23 cellular contexts compared by ENCODE assay signal in genomic region chr3:98695816-98696215, GRCh38.
DNase-seq lines count a peak whose midpoint lies in the region; ATAC-seq, FAIRE-seq and TF ChIP-seq lines count a peak whose summit lies in the region.
"Had no signal": no experiment of that assay in that cellular context is flagged by ENCODE, and none has a peak within 500 bp of the region (broad histone marks: within the 10 kb centered on the region; RNA-seq: fewer than 3 reads in every experiment).

No MANE protein-coding gene starts in this region.

- TF ChIP-seq RAD21 in A549 (conservative IDR thresholded peaks at IDR 0.05 in 1 of 2, IDR thresholded peaks at IDR 0.05 in 1 of 2): no peak

- TF ChIP-seq EP300 in A549 (IDR thresholded peaks at IDR 0.05): no peak

- FAIRE-seq in A549 (lab: Jason Lieb, UNC) (no peak), HTR-8/SVneo (lab: Jason Lieb, UNC) (no peak), keratinocyte (lab: Jason Lieb, UNC) (no peak)
- FAIRE-seq: A204.1, H1 had no signal

- H3K9me3 ChIP-seq in A549 (no peaks in the 10 kb centered on the region), keratinocyte (ENCODE audit: control insufficient read depth, low read depth, low read length) (no peaks in the 10 kb centered on the region)
- H3K9me3 ChIP-seq: BE2C, gastroesophageal sphincter, MG63, tibial artery had no signal

- H3K79me2 ChIP-seq in keratinocyte (ENCODE audit: control insufficient read depth, insufficient read depth, low read length): no peaks in the 10 kb centered on the region

- POLR2A ChIA-PET in A549 (lab: Yijun Ruan, JAX): no interaction called here

- H3K27ac ChIP-seq in A549 (no peak overlapping the region), keratinocyte (ENCODE audit: control insufficient read depth, insufficient read depth, low read length) (no peak overlapping the region)
- H3K27ac ChIP-seq: gastroesophageal sphincter, tibial artery had no signal

- H2AFZ ChIP-seq in keratinocyte (ENCODE audit: control insufficient read depth, low read length): peak overlapping the region; percentile 23

- TF ChIP-seq POLR2A in A549 (IDR thresholded peaks at IDR 0.05; ENCODE audit: low read length): no peak

- dilution Hi-C loops in keratinocyte (cut with MboI; ENCODE audit: extremely low pct_ligation_motif_present, low sequenced_read_pairs): no loop called here

- no peaks in the 10 kb centered on the region for H4K20me1 ChIP-seq in keratinocyte (ENCODE audit: control insufficient read depth, extremely low read depth, insufficient read depth, low read length)

- TF ChIP-seq CTCF in A549 (IDR thresholded peaks at IDR 0.05): no peak
- TF ChIP-seq CTCF in cardiac fibroblast (IDR thresholded peaks at IDR 0.05; ENCODE audit: low read depth, low read length): no peak
- no peak for TF ChIP-seq CTCF in keratinocyte (optimal IDR thresholded peaks at IDR 0.05 in 1 of 3, IDR thresholded peaks at IDR 0.05 in 1 of 3, conservative IDR thresholded peaks at IDR 0.05 in 1 of 3; ENCODE audit: extremely low read depth in 1 of 3, insufficient read depth in 2 of 3, low read length in 3 of 3)

- no peak for ATAC-seq in A549
- ATAC-seq: gastroesophageal sphincter had no signal

- no peaks in the 10 kb centered on the region for H3K27me3 ChIP-seq in keratinocyte (ENCODE audit: control insufficient read depth, extremely low read depth, insufficient read depth, low read length)
- H3K27me3 ChIP-seq: BE2C, gastroesophageal sphincter, MG63, tibial artery had no signal

- peak overlapping the region; percentile 29; the same call in 1 of the 3 replicates for H3K4me2 ChIP-seq in A549
- H3K4me2 ChIP-seq in keratinocyte (ENCODE audit: control insufficient read depth, extremely low read depth, insufficient read depth, low read depth, low read length): peak overlapping the region; percentile 37

- no peaks in the 10 kb centered on the region for H3K36me3 ChIP-seq in keratinocyte (ENCODE audit: control insufficient read depth in 2 of 2, extremely low read depth in 1 of 2, insufficient read depth in 2 of 2, low read length in 2 of 2)
- H3K36me3 ChIP-seq: BE2C, gastroesophageal sphincter, MG63, tibial artery had no signal

- H3K9ac ChIP-seq in keratinocyte (ENCODE audit: control insufficient read depth, extremely low read depth, insufficient read depth, low read length): no peak overlapping the region

- DNase-seq in A549 (ENCODE audit: low read depth in 1 of 2, low spot score in 1 of 2) (no peak), HTR-8/SVneo (ENCODE audit: insufficient read length, low spot score) (peak; percentile 22), cardiac fibroblast (ENCODE audit: low read depth in 2 of 2) (peak; percentile 40 to 74), keratinocyte (ENCODE audit: low read depth, low spot score) (no peak), NCI-H69 (lab: John Stamatoyannopoulos, UW) (no peak), NCI-H2081 (lab: John Stamatoyannopoulos, UW) (no peak), C1 segment of cervical spinal cord (lab: John Stamatoyannopoulos, UW) (no peak), inferior parietal cortex (ENCODE audit: extremely low spot score) (no peak)
- DNase-seq: activated T-cell treated with anti-CD3 and anti-CD28 coated beads, Interleukin-2, amount 50 U/mL, for 24 hours; amygdala; BE2C; caudate nucleus; erythroblast; kidney glomerular epithelial cell; MG63; NCI-H1417; retina; SHP77; tibial artery had no signal

- CTCF ChIA-PET in A549 (lab: Yijun Ruan, JAX): no interaction called here

- peaks cover 4% of the 10 kb centered on the region; the same call in 1 of the 3 replicates for H3K4me1 ChIP-seq in A549
- H3K4me1 ChIP-seq in keratinocyte (ENCODE audit: control insufficient read depth, extremely low read depth, insufficient read depth, low read length): peaks cover 14% of the 10 kb centered on the region
- H3K4me1 ChIP-seq: BE2C, gastroesophageal sphincter, tibial artery had no signal

- H3K9me1 ChIP-seq in keratinocyte (ENCODE audit: control insufficient read depth, extremely low read depth, insufficient read depth, low read length): no peaks in the 10 kb centered on the region

- H3K4me3 ChIP-seq in A549 (no peak overlapping the region), cardiac fibroblast (replicated peaks in 1 of 2; ENCODE audit: low read depth in 2 of 2, low read length in 2 of 2) (no peak overlapping the region), keratinocyte (ENCODE audit: control insufficient read depth in 2 of 3, extremely low read depth in 1 of 3, insufficient read depth in 2 of 3, low read depth in 1 of 3, low read length in 3 of 3) (no peak overlapping the region)
- H3K4me3 ChIP-seq: gastroesophageal sphincter, lung, MG63, tibial artery had no signal

TF ChIP-seq in A549, 52 proteins besides CTCF, POLR2A, EP300 and RAD21:
- TF ChIP-seq EHMT2 (IDR thresholded peaks at IDR 0.05; ENCODE audit: low read depth): no peak
- TF ChIP-seq TFCP2L1 (CRISPR knock-in tag; IDR thresholded peaks at IDR 0.05): no peak
- no peak for TF ChIP-seq ZFP36 (IDR thresholded peaks at IDR 0.05; ENCODE audit: borderline replicate concordance, partially characterized antibody)
- no peak for TF ChIP-seq HOXB13 (CRISPR knock-in tag; IDR thresholded peaks at IDR 0.05; ENCODE audit: low read depth)
- no peak for TF ChIP-seq RNF2 (IDR thresholded peaks at IDR 0.05; ENCODE audit: borderline replicate concordance, low read depth)
- TF ChIP-seq MAFK (IDR thresholded peaks at IDR 0.05; ENCODE audit: partially characterized antibody): no peak
- TF ChIP-seq HES2 (IDR thresholded peaks at IDR 0.05): no peak
- TF ChIP-seq MAZ (IDR thresholded peaks at IDR 0.05; ENCODE audit: borderline replicate concordance, low read depth, low read length): no peak
- no peak for TF ChIP-seq CHD2 (IDR thresholded peaks at IDR 0.05; ENCODE audit: low read length, partially characterized antibody)
- no peak for TF ChIP-seq RFX5 (IDR thresholded peaks at IDR 0.05)
- no peak for TF ChIP-seq NR3C1 (IDR thresholded peaks at IDR 0.05)
- no peak for TF ChIP-seq BCL3 (IDR thresholded peaks at IDR 0.05)

Comparison
In these comparisons a context has a peak if more than half of its experiments do, and no peak if none do; other contexts are left out.
1. DNase-seq: peak in HTR-8/SVneo (single experiment) and cardiac fibroblast (2 of 2); none in A549 (0 of 2), keratinocyte (single experiment), NCI-H69 (single experiment), NCI-H2081 (0 of 2), C1 segment of cervical spinal cord (0 of 14) and inferior parietal cortex (single experiment).